Comparison of ENCODE assay signal across 9 cellular contexts in the genomic region with DNA sequence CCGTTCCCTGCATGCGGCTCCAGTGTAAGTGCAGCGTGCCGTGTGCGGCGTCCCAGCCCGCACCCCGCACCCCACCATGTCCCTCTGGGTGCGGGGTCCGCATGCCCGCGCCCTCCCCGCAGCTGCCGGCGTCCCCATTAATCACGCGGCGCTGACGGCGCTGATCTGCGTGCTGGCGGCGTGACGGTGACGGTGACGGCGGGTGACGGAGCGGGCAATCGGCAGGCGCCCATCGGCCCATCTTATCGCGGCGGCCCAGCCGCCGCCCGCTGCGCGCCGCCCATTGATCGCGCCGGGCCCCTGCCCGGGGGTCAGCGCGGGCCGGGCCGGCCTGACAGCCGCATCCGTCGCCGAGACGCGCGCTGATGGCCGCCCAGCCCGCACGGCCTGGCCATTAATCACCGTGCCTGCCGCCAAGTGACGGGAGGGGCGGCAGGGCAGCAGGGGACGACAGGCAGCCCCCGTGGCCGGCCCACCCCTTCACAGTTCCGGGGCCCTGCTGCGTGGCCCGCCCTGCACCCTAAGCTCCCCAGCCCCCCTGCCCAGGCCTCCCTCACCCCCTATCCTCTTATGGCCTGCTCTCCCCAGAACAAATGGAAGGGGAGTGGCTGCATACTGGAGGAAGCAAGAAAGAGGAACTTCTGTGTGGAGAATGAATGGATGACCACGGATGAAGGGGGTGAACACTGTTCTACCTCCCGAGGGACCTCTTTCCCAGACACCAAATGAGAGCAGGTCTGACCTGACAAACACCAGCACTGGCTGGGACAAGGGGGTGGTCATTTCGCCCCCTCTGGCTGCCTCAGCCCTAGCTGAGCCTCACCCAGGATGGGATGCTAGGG. TPM values are rescaled to one million over a fixed set of nuclear protein-coding genes. Genes with fewer than 3 reads are reported as not detected.
A peak's percentile ranks its signal among the peaks of the same experiment; 100 is the strongest.
DNase-seq lines count a peak whose midpoint lies in the region; ATAC-seq and TF ChIP-seq lines count a peak whose summit lies in the region.
"Had no signal": no experiment of that assay in that cellular context is flagged by ENCODE, and none has a peak within 500 bp of the region (broad histone marks: within the 10 kb centered on the region; RNA-seq: fewer than 3 reads in every experiment).

No MANE protein-coding gene starts in this region.

- 4% methylated on average over 72 of the region's 72 CpGs for WGBS in HUES64
- WGBS in neuronal stem cell (ENCODE audit: extremely low coverage in 2 of 2, insufficient read length in 2 of 2, insufficient replicate concordance in 1 of 2), 2 donors, result no CpG with 5 or more reads among the region's 72 CpGs

- no peak overlapping the region for H2BK15ac ChIP-seq in neuronal stem cell (ENCODE audit: low read length)

- no peak overlapping the region for H2AFZ ChIP-seq in neuronal stem cell (ENCODE audit: low read length)

- no peak for TF ChIP-seq CTCF in foreskin fibroblast (IDR thresholded peaks at IDR 0.05; ENCODE audit: low read depth, low read length)

- H2BK12ac ChIP-seq in neuronal stem cell (ENCODE audit: low read length), result peak overlapping the region; percentile 43

- no peak overlapping the region for H2BK120ac ChIP-seq in neuronal stem cell (ENCODE audit: low read depth, low read length)

- H4K8ac ChIP-seq in neuronal stem cell (ENCODE audit: low read depth, low read length), result no peak overlapping the region

- H3K27me3 ChIP-seq in HUES64 (ENCODE audit: insufficient read depth, low read length) (peaks cover 22% of the 10 kb centered on the region), neuronal stem cell (ENCODE audit: control insufficient read depth in 3 of 3, insufficient read depth in 3 of 3, low read depth in 1 of 3, low read length in 3 of 3) (peaks cover 0 to 16% (median 0%) of the 10 kb centered on the region in 3 experiments)

- H3K14ac ChIP-seq in neuronal stem cell (ENCODE audit: low read length), result peak overlapping the region; percentile 40

- peak overlapping the region; percentile 82 for H3K4me2 ChIP-seq in neuronal stem cell (ENCODE audit: insufficient read depth, low read length, poor library complexity, severe bottlenecking)
- H3K4me2 ChIP-seq: KMS-11 had no signal

- H3K4ac ChIP-seq in neuronal stem cell (ENCODE audit: low read length), result no peak overlapping the region

- peaks cover 6% of the 10 kb centered on the region; the same call in 1 of the 2 replicates for H3K4me1 ChIP-seq in HUES64 (ENCODE audit: insufficient read depth, low read length)
- H3K4me1 ChIP-seq in neuronal stem cell (ENCODE audit: control insufficient read depth in 2 of 2, insufficient read depth in 1 of 2, low read depth in 1 of 2, low read length in 2 of 2), result peaks cover 0 to 19% of the 10 kb centered on the region in 2 donors

- H3K23ac ChIP-seq in neuronal stem cell (ENCODE audit: low read depth, low read length, poor library complexity), result peak overlapping the region; percentile 74

- peak overlapping the region; percentile 84 for H3K18ac ChIP-seq in neuronal stem cell (ENCODE audit: low read length)

- H3K9me3 ChIP-seq in HUES64 (ENCODE audit: insufficient read depth, low read depth, low read length), result no peaks in the 10 kb centered on the region
- H3K9me3 ChIP-seq in neuronal stem cell (replicated peaks in 1 of 2; ENCODE audit: control insufficient read depth in 2 of 2, insufficient read depth in 1 of 2, low read depth in 1 of 2, low read length in 2 of 2), result no peaks in the 10 kb centered on the region

- H2AK5ac ChIP-seq in neuronal stem cell (ENCODE audit: low read depth, low read length), result no peak overlapping the region

- H2BK5ac ChIP-seq in neuronal stem cell (ENCODE audit: low read length), result no peak overlapping the region

- peak overlapping the region; percentile 46 for H3K4me3 ChIP-seq in HUES64 (ENCODE audit: low read length)
- peak overlapping the region; percentile 30 to 47 for H3K4me3 ChIP-seq in foreskin fibroblast (ENCODE audit: low read depth in 1 of 2, low read length in 2 of 2)
- H3K4me3 ChIP-seq in neuronal stem cell (ENCODE audit: low read length in 2 of 2), result peak overlapping the region in 1 of 2 donors; percentile 75

- peaks cover 5% of the 10 kb centered on the region for H3K79me1 ChIP-seq in neuronal stem cell (ENCODE audit: low read depth, low read length)

- no peak overlapping the region for H4K91ac ChIP-seq in neuronal stem cell (ENCODE audit: low read depth, low read length, poor library complexity)

- no peak overlapping the region for H3K9ac ChIP-seq in HUES64 (ENCODE audit: low read depth, low read length)
- H3K9ac ChIP-seq in neuronal stem cell (ENCODE audit: low read depth, low read length, poor library complexity), result peak overlapping the region; percentile 82
- H3K9ac ChIP-seq: KMS-11 had no signal

- peak; percentile 16 to 35 for DNase-seq in activated CD4-positive, alpha-beta T cell treated with anti-CD3 and anti-CD28 coated beads for 4 hours
- DNase-seq in foreskin fibroblast (peak in 1 of 2 donors; percentile 52), neuronal stem cell (ENCODE audit: low spot score) (no peak), ureter (ENCODE audit: low spot score) (no peak), D341Med (ENCODE audit: low spot score) (no peak)

- H3K36me3 ChIP-seq in HUES64 (ENCODE audit: insufficient read depth, low read length) (peaks cover 54% of the 10 kb centered on the region), neuronal stem cell (replicated peaks in 1 of 2; ENCODE audit: control insufficient read depth in 2 of 2, insufficient read depth in 2 of 2, low read length in 2 of 2) (peaks cover 25 to 81% of the 10 kb centered on the region in 2 donors)

- H3K27ac ChIP-seq in HUES64 (ENCODE audit: low read depth, low read length), result no peak overlapping the region
- no peak overlapping the region for H3K27ac ChIP-seq in neuronal stem cell (replicated peaks; ENCODE audit: low read length)
- H3K27ac ChIP-seq: KMS-11 had no signal

- no peak for ATAC-seq in GM19395 (IDR thresholded peaks at IDR 0.05; ENCODE audit: unreplicated experiment)
- ATAC-seq in HG03460 (IDR thresholded peaks at IDR 0.05; ENCODE audit: unreplicated experiment), result no peak

RNA-seq across cellular contexts. Expression of a gene that starts 24.8 kb away (rescaled TPM):
- polyA plus RNA-seq in HUES64 (2013, experiment 1 of 2), result 121 TPM
- 106 TPM for polyA plus RNA-seq in HUES64 (2013, experiment 2 of 2)
- polyA plus RNA-seq in neuronal stem cell (2013, experiment 1 of 2), result 61.5 TPM
- 64.0 TPM for polyA plus RNA-seq in neuronal stem cell (2013, experiment 2 of 2)
- 217 TPM for total RNA-seq in ureter

RNA-seq across cellular contexts. Expression of a gene that starts 46.6 kb away (rescaled TPM):
- 117 TPM for polyA plus RNA-seq in HUES64 (2013, experiment 1 of 2)
- 127 TPM for polyA plus RNA-seq in HUES64 (2013, experiment 2 of 2)
- polyA plus RNA-seq in neuronal stem cell (2013, experiment 1 of 2), result 62.1 TPM
- 61.3 TPM for polyA plus RNA-seq in neuronal stem cell (2013, experiment 2 of 2)
- 47.5 TPM for total RNA-seq in ureter

Comparison
In these comparisons a context has a peak if more than half of its experiments do, and no peak if none do; other contexts are left out.
1. DNase-seq: peak in activated CD4-positive, alpha-beta T cell treated with anti-CD3 and anti-CD28 coated beads for 4 hours (2 of 2); none in neuronal stem cell (single experiment), ureter (single experiment) and D341Med (single experiment).